Comparison of ENCODE assay signal across 25 cellular contexts in the genomic region with DNA sequence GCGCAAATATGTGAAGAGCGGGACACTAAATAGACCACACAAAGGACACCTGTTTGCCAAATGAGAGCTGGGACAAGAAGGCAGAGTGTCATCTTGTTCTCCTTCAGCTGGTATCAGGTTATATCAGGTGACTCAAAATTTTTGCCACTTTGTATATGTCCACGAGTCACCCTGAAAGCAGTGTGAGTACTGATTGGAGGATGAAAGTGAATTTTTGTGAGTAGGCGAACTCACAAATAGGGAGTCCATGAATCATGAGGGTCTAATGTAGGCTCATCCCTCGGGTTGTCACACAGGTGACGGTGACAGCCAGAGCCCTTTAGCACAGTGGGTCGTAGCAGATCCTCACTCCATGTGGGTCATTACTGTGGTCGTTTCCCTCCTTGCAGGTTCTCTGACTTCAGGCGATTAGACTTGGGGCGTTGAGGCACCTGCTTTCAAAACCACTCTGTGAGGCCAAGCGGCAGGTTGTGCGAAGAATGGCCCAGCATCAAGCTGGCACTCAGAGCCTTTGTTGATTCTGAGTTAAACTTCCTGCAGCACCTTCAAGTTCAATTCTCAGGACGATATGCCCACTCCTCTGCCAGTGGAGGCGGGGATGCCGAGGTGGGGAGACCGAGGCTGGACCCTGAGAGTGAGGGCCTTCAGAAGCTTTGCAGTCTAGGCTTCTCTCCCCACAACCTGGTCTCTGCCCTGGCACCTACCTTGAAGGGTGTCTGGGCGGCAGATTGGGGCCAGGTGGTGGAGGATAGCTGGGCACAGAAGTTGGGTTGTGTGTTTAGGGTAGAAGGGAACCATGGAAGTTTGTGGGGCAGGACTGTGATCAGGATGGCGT.
DNase-seq lines count a peak whose midpoint lies in the region; ATAC-seq and TF ChIP-seq lines count a peak whose summit lies in the region.
"Had no signal": no experiment of that assay in that cellular context is flagged by ENCODE, and none has a peak within 500 bp of the region (broad histone marks: within the 10 kb centered on the region; RNA-seq: fewer than 3 reads in every experiment).

No MANE protein-coding gene starts in this region.

- no peak overlapping the region for H3K23ac ChIP-seq in mesenchymal stem cell (ENCODE audit: low read length in 2 of 2)

- no peaks in the 10 kb centered on the region for H3K36me3 ChIP-seq in Panc1 (ENCODE audit: control insufficient read depth, insufficient read depth, low read length)
- no peaks in the 10 kb centered on the region for H3K36me3 ChIP-seq in aorta (ENCODE audit: control insufficient read depth in 1 of 2, insufficient read depth in 2 of 2, low read length in 1 of 2)
- H3K36me3 ChIP-seq in mesenchymal stem cell (ENCODE audit: control insufficient read depth in 1 of 2, insufficient read depth in 2 of 2, low read depth in 1 of 2, low read length in 2 of 2) = peaks cover 3 to 5% of the 10 kb centered on the region in 2 experiments
- H3K36me3 ChIP-seq: neural progenitor cell, spleen had no signal

- peaks cover 68% of the 10 kb centered on the region for H3K4me1 ChIP-seq in Panc1 (ENCODE audit: control insufficient read depth, insufficient read depth, low read length)
- no peaks in the 10 kb centered on the region for H3K4me1 ChIP-seq in aorta (ENCODE audit: control insufficient read depth in 1 of 2, insufficient read depth in 2 of 2, low read length in 2 of 2)
- peaks cover 10% of the 10 kb centered on the region for H3K4me1 ChIP-seq in mesenchymal stem cell (ENCODE audit: control insufficient read depth, insufficient read depth, low read depth, low read length)
- H3K4me1 ChIP-seq: Caco-2, neural progenitor cell had no signal

- BruUV-seq in Panc1 (replicated peaks; lab: Mats Ljungman, UMichigan) = no TSS peak

- H3K14ac ChIP-seq in mesenchymal stem cell (ENCODE audit: low read length in 2 of 2) = no peak overlapping the region

- H4K8ac ChIP-seq in mesenchymal stem cell (ENCODE audit: low read length) = no peak overlapping the region

- CTCF ChIA-PET in Panc1 (lab: Charles Lee) = no interaction called here

- H3K4me1 Mint-ChIP-seq in stimulated activated naive CD8-positive, alpha-beta T cell treated with anti-CD3 and anti-CD28 coated beads, Interleukin-15, amount 100 ng/mL, for 72 hours = no peaks in the 10 kb centered on the region

- no peak overlapping the region for H2BK15ac ChIP-seq in mesenchymal stem cell (ENCODE audit: low read depth, poor library complexity, severe bottlenecking)

- H3K27me3 Mint-ChIP-seq in stimulated activated naive CD8-positive, alpha-beta T cell treated with anti-CD3 and anti-CD28 coated beads, Interleukin-15, amount 100 ng/mL, for 72 hours = peaks cover 23% of the 10 kb centered on the region

- H2BK120ac ChIP-seq in mesenchymal stem cell (ENCODE audit: low read depth, low read length) = no peak overlapping the region

- no peak overlapping the region for H3K27ac Mint-ChIP-seq in stimulated activated naive CD8-positive, alpha-beta T cell treated with anti-CD3 and anti-CD28 coated beads, Interleukin-15, amount 100 ng/mL, for 72 hours
- H3K27ac Mint-ChIP-seq: dendritic cell treated with granulocyte-macrophage colony-stimulating factor and Interleukin-4, amounts not matched to agents 40 ng/mL and 50 ng/mL, for 4 days; memory B cell; neural progenitor cell had no signal

- no peak for TF ChIP-seq CTCF in Panc1 (IDR thresholded peaks at IDR 0.05)

- no peak overlapping the region for H3K9ac ChIP-seq in mesenchymal stem cell (ENCODE audit: low read length)
- H3K9ac ChIP-seq: neural progenitor cell had no signal

- WGBS in aorta, 2 donors = 95 to 97% methylated on average over 18 of the region's 18 CpGs
- 91% methylated on average over 18 of the region's 18 CpGs for WGBS in mesenchymal stem cell

- no peaks in the 10 kb centered on the region; the same call in 1 of the 2 replicates for H3K9me3 ChIP-seq in Panc1 (ENCODE audit: control insufficient read depth, insufficient read depth, low read depth, low read length)
- H3K9me3 ChIP-seq in aorta (ENCODE audit: control insufficient read depth, low read length) = no peaks in the 10 kb centered on the region
- H3K9me3 ChIP-seq in mesenchymal stem cell (ENCODE audit: control insufficient read depth, low read length) = no peaks in the 10 kb centered on the region
- H3K9me3 ChIP-seq: spleen had no signal

- no peak for DNase-seq in stimulated activated naive CD8-positive, alpha-beta T cell treated with anti-CD3 and anti-CD28 coated beads, Interleukin-15, Interleukin-2, amounts not matched to agents 100 U/mL and 50 U/mL, for 24 hours
- no peak for DNase-seq in stimulated activated naive CD8-positive, alpha-beta T cell treated with anti-CD3 and anti-CD28 coated beads, Interleukin-15, amount 100 ng/mL, for 72 hours
- no peak for DNase-seq in Panc1 (ENCODE audit: low read depth, low spot score)
- peak; percentile 43 for DNase-seq in islet precursor cell
- no peak for DNase-seq in aorta
- DNase-seq in mesenchymal stem cell = no peak
- no peak for DNase-seq in NCI-H510A treated with DMSO at 0.1 percent for 48 hours (lab: John Stamatoyannopoulos, UW)
- DNase-seq: activated CD4-positive, alpha-beta T cell treated with anti-CD3 and anti-CD28 coated beads for 1 hour; activated naive CD4-positive, alpha-beta T cell treated with anti-CD3 and anti-CD28 coated beads, Interleukin-2, amount 50 U/mL, for 16 hours; Caco-2; EL; GOT3; left cardiac atrium; MM.1S; NCI-H1417 treated with DMSO at 0.1 percent for 48 hours; NCI-H2081 treated with DMSO at 0.1 percent for 48 hours; NCI-H82; substantia nigra; T-helper 2 cell had no signal

- no peak overlapping the region for H3K4ac ChIP-seq in mesenchymal stem cell (ENCODE audit: low read depth in 1 of 2, low read length in 2 of 2)

- H3K4me2 ChIP-seq in mesenchymal stem cell (ENCODE audit: low read length, poor library complexity, severe bottlenecking) = no peak overlapping the region
- H3K4me2 ChIP-seq: neural progenitor cell had no signal

- H4K91ac ChIP-seq in mesenchymal stem cell (ENCODE audit: low read length) = no peak overlapping the region

- in situ Hi-C loops in Panc1 (cut with HindIII; ENCODE audit: low pct_unique_long_range_greater_than_20kb, low sequenced_read_pairs) = no loop called here

- H3K9me3 Mint-ChIP-seq in stimulated activated naive CD8-positive, alpha-beta T cell treated with anti-CD3 and anti-CD28 coated beads, Interleukin-15, amount 100 ng/mL, for 72 hours = no peaks in the 10 kb centered on the region
- H3K9me3 Mint-ChIP-seq: dendritic cell treated with granulocyte-macrophage colony-stimulating factor and Interleukin-4, amounts not matched to agents 40 ng/mL and 50 ng/mL, for 4 days; memory B cell; neural progenitor cell had no signal

- no peak overlapping the region for H2BK12ac ChIP-seq in mesenchymal stem cell (ENCODE audit: low read length in 2 of 2)

- no peaks in the 10 kb centered on the region for H3K79me1 ChIP-seq in mesenchymal stem cell (replicated peaks; ENCODE audit: low read length, poor library complexity, severe bottlenecking)

- no peak overlapping the region for H3K18ac ChIP-seq in mesenchymal stem cell (ENCODE audit: low read depth in 1 of 2, low read length in 2 of 2)

- no peak overlapping the region for H3K4me3 ChIP-seq in Panc1 (ENCODE audit: low read depth in 2 of 2, low read length in 2 of 2)
- H3K4me3 ChIP-seq in aorta (ENCODE audit: low read length in 2 of 2) = no peak overlapping the region
- no peak overlapping the region for H3K4me3 ChIP-seq in mesenchymal stem cell (ENCODE audit: insufficient read depth in 1 of 2, low read depth in 1 of 2, low read length in 2 of 2)
- H3K4me3 ChIP-seq: neural progenitor cell, spleen had no signal

- intact Hi-C loops in Panc1 (cut with micrococcal nuclease; ENCODE audit: unreplicated experiment) (no loop called here), aorta (cut with DNase I) (no loop called here)

- H3K4me3 Mint-ChIP-seq in stimulated activated naive CD8-positive, alpha-beta T cell treated with anti-CD3 and anti-CD28 coated beads, Interleukin-15, amount 100 ng/mL, for 72 hours = no peak overlapping the region
- H3K4me3 Mint-ChIP-seq: dendritic cell treated with granulocyte-macrophage colony-stimulating factor and Interleukin-4, amounts not matched to agents 40 ng/mL and 50 ng/mL, for 4 days; memory B cell; neural progenitor cell had no signal

- H2BK5ac ChIP-seq in mesenchymal stem cell (ENCODE audit: low read depth, low read length, poor library complexity, severe bottlenecking) = no peak overlapping the region

- POLR2A ChIA-PET in Panc1 (lab: Charles Lee) = no interaction called here

- no peak overlapping the region for H2AFZ ChIP-seq in mesenchymal stem cell (ENCODE audit: low read depth, low read length)
- H2AFZ ChIP-seq: neural progenitor cell had no signal

- peak; percentile 19 for ATAC-seq in stimulated activated naive CD8-positive, alpha-beta T cell treated with anti-CD3 and anti-CD28 coated beads, Interleukin-15, Interleukin-2, amounts not matched to agents 100 U/mL and 50 U/mL, for 24 hours
- ATAC-seq in stimulated activated naive CD8-positive, alpha-beta T cell treated with anti-CD3 and anti-CD28 coated beads, Interleukin-15, amount 100 ng/mL, for 72 hours = no peak
- ATAC-seq in Panc1 = no peak
- peak; percentile 6 for ATAC-seq in aorta (ENCODE audit: low FRiP score)
- no peak for ATAC-seq in GM18873 (IDR thresholded peaks at IDR 0.05; ENCODE audit: low FRiP score, unreplicated experiment)
- ATAC-seq: SK-N-SH treated with all-trans-retinoic acid at 6 μM for 48 hours had no signal

- H3K27ac ChIP-seq in Panc1 (ENCODE audit: low read length) (peak overlapping the region; percentile 98), aorta (ENCODE audit: low read depth in 1 of 2, low read length in 2 of 2) (no peak overlapping the region), mesenchymal stem cell (ENCODE audit: low read length, poor library complexity, severe bottlenecking) (no peak overlapping the region)
- H3K27ac ChIP-seq: neural progenitor cell, spleen had no signal

- no peaks in the 10 kb centered on the region for H3K27me3 ChIP-seq in Panc1 (ENCODE audit: control insufficient read depth, insufficient read depth, low read length)
- H3K27me3 ChIP-seq in aorta (ENCODE audit: control insufficient read depth in 1 of 2, insufficient read depth in 2 of 2, low read length in 1 of 2) = no peaks in the 10 kb centered on the region
- no peaks in the 10 kb centered on the region for H3K27me3 ChIP-seq in mesenchymal stem cell (ENCODE audit: control insufficient read depth in 1 of 2, insufficient read depth in 1 of 2, low read length in 2 of 2)
- H3K27me3 ChIP-seq: neural progenitor cell, spleen had no signal

- no peak overlapping the region for H2AK5ac ChIP-seq in mesenchymal stem cell (ENCODE audit: low read length, severe bottlenecking)

Comparison
In these comparisons a context has a peak if more than half of its experiments do, and no peak if none do; other contexts are left out.
1. ATAC-seq: peak in stimulated activated naive CD8-positive, alpha-beta T cell treated with anti-CD3 and anti-CD28 coated beads, Interleukin-15, Interleukin-2, amounts not matched to agents 100 U/mL and 50 U/mL, for 24 hours (single experiment) and aorta (single experiment); none in stimulated activated naive CD8-positive, alpha-beta T cell treated with anti-CD3 and anti-CD28 coated beads, Interleukin-15, amount 100 ng/mL, for 72 hours (single experiment), Panc1 (single experiment) and GM18873 (single experiment).